In the genomic region with DNA sequence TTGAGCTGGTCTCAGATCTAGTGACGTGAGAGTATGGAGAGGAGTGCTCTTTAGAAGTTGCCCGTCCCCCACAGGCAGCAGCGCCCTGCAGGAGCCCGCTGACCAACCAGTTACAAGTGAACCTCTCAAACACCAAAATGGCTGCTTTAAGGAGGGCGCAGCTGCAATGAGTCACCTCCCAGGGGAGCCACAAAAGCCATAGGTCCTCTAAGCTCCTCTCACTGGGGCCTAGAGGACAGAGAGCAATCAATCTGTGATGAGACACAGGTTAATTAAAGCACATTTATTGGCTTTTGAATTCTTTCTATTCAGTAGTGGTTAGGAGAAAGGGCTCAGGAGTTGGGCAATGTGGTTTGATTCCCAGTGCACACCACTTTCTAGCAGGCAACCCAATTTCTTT, we compare ENCODE assay signal across 1 cellular context.
A peak's percentile ranks its signal among the peaks of the same experiment; 100 is the strongest.
TF ChIP-seq lines count a peak whose summit lies in the region.

No MANE protein-coding gene starts in this region.

TF ChIP-seq in GM12878, 131 proteins besides CTCF, POLR2A, EP300 and RAD21:
- no peak for TF ChIP-seq ATF3 (IDR thresholded peaks at IDR 0.05; ENCODE audit: borderline replicate concordance, extremely low read depth, low read depth, low read length)
- no peak for TF ChIP-seq ZBTB4 (CRISPR knock-in tag; IDR thresholded peaks at IDR 0.05)
- no peak for TF ChIP-seq PBX3 (IDR thresholded peaks at IDR 0.05; ENCODE audit: insufficient replicate concordance, low read depth, low read length)
- TF ChIP-seq RCOR1 (conservative IDR thresholded peaks at IDR 0.05; ENCODE audit: low read depth, low read length), result no peak
- TF ChIP-seq REST (IDR thresholded peaks at IDR 0.05; ENCODE audit: low read depth, low read length), result no peak
- TF ChIP-seq YY1 (IDR thresholded peaks at IDR 0.05; ENCODE audit: low read depth, low read length), result 0 out of 2 replicates have a peak, but pooled peaks have one; percentile 32
